ENCODE assay signal across 28 cellular contexts in genomic region chr3:34218706-34219105, GRCh38.
"Had no signal": no experiment of that assay in that cellular context is flagged by ENCODE, and none has a peak within 500 bp of the region (broad histone marks: within the 10 kb centered on the region; RNA-seq: fewer than 3 reads in every experiment).

No MANE protein-coding gene starts in this region.

- H3K27ac ChIP-seq: body of pancreas, colonic mucosa, lower lobe of right lung, neutrophil, ovary, skin epidermis, uterus, WERI-Rb-1 had no signal

- H3K27me3 Mint-ChIP-seq: activated CD4-positive, alpha-beta memory T cell treated with anti-CD3 and anti-CD28 coated beads for 36 hours; activated naive CD4-positive, alpha-beta T cell treated with anti-CD3 and anti-CD28 coated beads, Interleukin-2, amount 50 U/mL, for 24 hours; activated naive CD8-positive, alpha-beta T cell treated with anti-CD3 and anti-CD28 coated beads, Interleukin-2, amount 50 U/mL, for 24 hours; progenitor cell of endocrine pancreas had no signal

- H3K36me3 Mint-ChIP-seq: activated CD4-positive, alpha-beta memory T cell treated with anti-CD3 and anti-CD28 coated beads for 36 hours; activated naive CD4-positive, alpha-beta T cell treated with anti-CD3 and anti-CD28 coated beads, Interleukin-2, amount 50 U/mL, for 24 hours; type B pancreatic cell had no signal

- H3K4me3 Mint-ChIP-seq: activated CD4-positive, alpha-beta memory T cell treated with anti-CD3 and anti-CD28 coated beads for 36 hours; activated CD4-positive, alpha-beta T cell treated with anti-CD3 and anti-CD28 coated beads, Interleukin-2, amount 10 ng/mL, durations not matched to agents 24 days and 14 days; activated naive CD4-positive, alpha-beta T cell treated with anti-CD3 and anti-CD28 coated beads, Interleukin-2, amount 50 U/mL, for 24 hours; activated naive CD8-positive, alpha-beta T cell treated with anti-CD3 and anti-CD28 coated beads, Interleukin-2, amount 50 U/mL, for 24 hours; activated T-cell treated with anti-CD3 and anti-CD28 coated beads, Interleukin-2, amount 50 U/mL, for 4 hours; activated T-helper 17 cell treated with anti-CD3 and anti-CD28 coated beads, Interleukin-2, amount 50 U/mL, for 72 hours; nephron; type B pancreatic cell had no signal

- DNase-seq: activated CD4-positive, alpha-beta memory T cell treated with anti-CD3 and anti-CD28 coated beads for 36 hours; activated CD4-positive, alpha-beta T cell treated with anti-CD3 and anti-CD28 coated beads, Interleukin-2, amount 10 ng/mL, durations not matched to agents 24 days and 14 days; activated CD8-positive, alpha-beta memory T cell treated with anti-CD3 and anti-CD28 coated beads, Interleukin-2, amount 50 U/mL, for 48 hours; activated naive CD8-positive, alpha-beta T cell treated with anti-CD3 and anti-CD28 coated beads, Interleukin-2, amount 50 U/mL, for 24 hours; activated T-cell treated with anti-CD3 and anti-CD28 coated beads, Interleukin-2, amount 50 U/mL, for 4 hours; amygdala; body of pancreas; colonic mucosa; effector memory CD4-positive, alpha-beta T cell; kidney glomerular epithelial cell; lower lobe of right lung; mesendoderm; mucosa of descending colon; ovary; retina; stimulated activated CD4-positive, alpha-beta T cell treated with anti-CD3 and anti-CD28 coated beads, Interleukin-12 subunit alpha, Interleukin-12 subunit beta, amount 100 ng/mL, for 4 hours; stimulated activated CD4-positive, alpha-beta T cell treated with anti-CD3 and anti-CD28 coated beads, Interleukin-4, amount 100 ng/mL, for 1 hour; stimulated activated naive CD8-positive, alpha-beta T cell treated with anti-CD3 and anti-CD28 coated beads, Interleukin-15, Interleukin-2, amounts not matched to agents 100 U/mL and 50 U/mL, for 24 hours; T-helper 9 cell; uterus; WERI-Rb-1 had no signal

- H3K36me3 ChIP-seq: colonic mucosa, lower lobe of right lung, neutrophil, ovary, uterus, WERI-Rb-1 had no signal

- H3K4me3 ChIP-seq: body of pancreas, colonic mucosa, lower lobe of right lung, mucosa of descending colon, ovary, skin epidermis, uterus had no signal

- H3K4me1 ChIP-seq: colonic mucosa, lower lobe of right lung, uterus had no signal

- H3K27me3 ChIP-seq: body of pancreas, colonic mucosa, neutrophil, ovary, uterus had no signal

- H3K9me3 Mint-ChIP-seq: activated CD4-positive, alpha-beta memory T cell treated with anti-CD3 and anti-CD28 coated beads for 36 hours; activated CD4-positive, alpha-beta T cell treated with anti-CD3 and anti-CD28 coated beads, Interleukin-2, amount 10 ng/mL, durations not matched to agents 24 days and 14 days; activated naive CD4-positive, alpha-beta T cell treated with anti-CD3 and anti-CD28 coated beads, Interleukin-2, amount 50 U/mL, for 24 hours; activated naive CD8-positive, alpha-beta T cell treated with anti-CD3 and anti-CD28 coated beads, Interleukin-2, amount 50 U/mL, for 24 hours; activated T-cell treated with anti-CD3 and anti-CD28 coated beads, Interleukin-2, amount 50 U/mL, for 4 hours; nephron; type B pancreatic cell had no signal

- H3K4me1 Mint-ChIP-seq: activated CD4-positive, alpha-beta T cell treated with anti-CD3 and anti-CD28 coated beads, Interleukin-2, amount 10 ng/mL, durations not matched to agents 24 days and 14 days; activated naive CD4-positive, alpha-beta T cell treated with anti-CD3 and anti-CD28 coated beads, Interleukin-2, amount 50 U/mL, for 24 hours; activated naive CD8-positive, alpha-beta T cell treated with anti-CD3 and anti-CD28 coated beads, Interleukin-2, amount 50 U/mL, for 24 hours; activated T-helper 17 cell treated with anti-CD3 and anti-CD28 coated beads, Interleukin-2, amount 50 U/mL, for 72 hours; nephron had no signal

- H3K9me3 ChIP-seq: body of pancreas, colonic mucosa, lower lobe of right lung, mucosa of descending colon, neutrophil, ovary, uterus had no signal

- H3K27ac Mint-ChIP-seq: activated CD4-positive, alpha-beta memory T cell treated with anti-CD3 and anti-CD28 coated beads for 36 hours; activated CD4-positive, alpha-beta T cell treated with anti-CD3 and anti-CD28 coated beads, Interleukin-2, amount 10 ng/mL, durations not matched to agents 24 days and 14 days; activated naive CD4-positive, alpha-beta T cell treated with anti-CD3 and anti-CD28 coated beads, Interleukin-2, amount 50 U/mL, for 24 hours; activated naive CD8-positive, alpha-beta T cell treated with anti-CD3 and anti-CD28 coated beads, Interleukin-2, amount 50 U/mL, for 24 hours; activated T-helper 17 cell treated with anti-CD3 and anti-CD28 coated beads, Interleukin-2, amount 50 U/mL, for 72 hours; nephron; progenitor cell of endocrine pancreas; type B pancreatic cell had no signal
